ENCODE assay signal across 16 cellular contexts in genomic region chr11:76025068-76025467, GRCh38.
DNase-seq lines count a peak whose midpoint lies in the region; FAIRE-seq and TF ChIP-seq lines count a peak whose summit lies in the region.
"Had no signal": no experiment of that assay in that cellular context is flagged by ENCODE, and none has a peak within 500 bp of the region (broad histone marks: within the 10 kb centered on the region; RNA-seq: fewer than 3 reads in every experiment).

No MANE protein-coding gene starts in this region.

- CTCF ChIA-PET in AG04450 (lab: Charles Lee) (no interaction called here), HEK293T (lab: Yijun Ruan, JAX) (no interaction called here)
- CTCF ChIA-PET in activated CD4-positive, alpha-beta memory T cell treated with anti-CD3 and anti-CD28 coated beads, Interleukin-2, amount 10 ng/mL, durations not matched to agents 7 days and 5 days (lab: Charles Lee) = no interaction called here

- H3K9ac ChIP-seq in adipocyte (ENCODE audit: low read length) = no peak overlapping the region

- no peaks in the 10 kb centered on the region for H3K9me3 ChIP-seq in AG04450 (ENCODE audit: control insufficient read depth, insufficient read depth, low read length)
- no peaks in the 10 kb centered on the region for H3K9me3 ChIP-seq in adipocyte (ENCODE audit: control insufficient read depth, low read length)

- H3K36me3 ChIP-seq in adipocyte (ENCODE audit: control insufficient read depth, insufficient read depth, low read length, severe bottlenecking) = peaks cover 16% of the 10 kb centered on the region

- peaks cover 26% of the 10 kb centered on the region for H3K4me1 ChIP-seq in adipocyte (ENCODE audit: control insufficient read depth, insufficient read depth, low read length)

- TF ChIP-seq CTCF in AG04450 (IDR thresholded peaks at IDR 0.05; ENCODE audit: low read depth, low read length) = no peak

- TF ChIP-seq POLR2A in H54 (IDR thresholded peaks at IDR 0.05; ENCODE audit: low read depth, low read length) = no peak

- DNase-seq in AG04450 (ENCODE audit: low read depth, low spot score) (peak; percentile 85), H54 (ENCODE audit: insufficient read length, low spot score) (no peak), adipocyte (ENCODE audit: low read depth) (peak; percentile 77), kidney glomerular epithelial cell (lab: John Stamatoyannopoulos, UW) (peak; percentile 58), caudate nucleus (lab: John Stamatoyannopoulos, UW) (no peak), HEK293T (ENCODE audit: extremely low spot score) (no peak), HT-29 (ENCODE audit: low spot score) (no peak)
- no peak for DNase-seq in activated CD4-positive, alpha-beta memory T cell treated with anti-CD3 and anti-CD28 coated beads, Interleukin-2, amount 10 ng/mL, durations not matched to agents 7 days and 5 days
- DNase-seq: activated CD8-positive, alpha-beta memory T cell treated with anti-CD3 and anti-CD28 coated beads for 24 hours; CD4-positive, alpha-beta T cell; natural killer cell; NCI-H1436; stimulated activated naive CD8-positive, alpha-beta T cell treated with anti-CD3 and anti-CD28 coated beads, Interleukin-15, Interleukin-2, amounts not matched to agents 100 U/mL and 50 U/mL, for 24 hours; T-cell had no signal

- POLR2A ChIA-PET in AG04450 (lab: Yijun Ruan, JAX) (interaction anchor here (1.2 kb wide), 1 partner anchor 18 kb away, joined by 3 read pairs; no protein-coding TSS in a partner anchor), HEK293T (lab: Yijun Ruan, JAX) (no interaction called here)
- POLR2A ChIA-PET in activated CD4-positive, alpha-beta memory T cell treated with anti-CD3 and anti-CD28 coated beads, Interleukin-2, amount 10 ng/mL, durations not matched to agents 7 days and 5 days (lab: Charles Lee) = no interaction called here

- no peak overlapping the region for H3K27ac Mint-ChIP-seq in activated CD4-positive, alpha-beta memory T cell treated with anti-CD3 and anti-CD28 coated beads, Interleukin-2, amount 10 ng/mL, durations not matched to agents 7 days and 5 days
- H3K27ac Mint-ChIP-seq: activated naive CD8-positive, alpha-beta T cell; CD4-positive, alpha-beta T cell; natural killer cell; T-cell had no signal

- no peak overlapping the region for H3K4me3 Mint-ChIP-seq in activated CD4-positive, alpha-beta memory T cell treated with anti-CD3 and anti-CD28 coated beads, Interleukin-2, amount 10 ng/mL, durations not matched to agents 7 days and 5 days
- H3K4me3 Mint-ChIP-seq: activated naive CD8-positive, alpha-beta T cell; CD4-positive, alpha-beta T cell; natural killer cell; T-cell had no signal

- H3K36me3 Mint-ChIP-seq in activated CD4-positive, alpha-beta memory T cell treated with anti-CD3 and anti-CD28 coated beads, Interleukin-2, amount 10 ng/mL, durations not matched to agents 7 days and 5 days (ENCODE audit: low read depth) = peaks cover 29% of the 10 kb centered on the region
- H3K36me3 Mint-ChIP-seq: natural killer cell had no signal

- peak; percentile 84 for FAIRE-seq in H54 (lab: Jason Lieb, UNC)

- H3K4me1 Mint-ChIP-seq in activated CD4-positive, alpha-beta memory T cell treated with anti-CD3 and anti-CD28 coated beads, Interleukin-2, amount 10 ng/mL, durations not matched to agents 7 days and 5 days = peaks cover 17% of the 10 kb centered on the region

- H3K9me3 Mint-ChIP-seq in activated CD4-positive, alpha-beta memory T cell treated with anti-CD3 and anti-CD28 coated beads, Interleukin-2, amount 10 ng/mL, durations not matched to agents 7 days and 5 days = no peaks in the 10 kb centered on the region
- H3K9me3 Mint-ChIP-seq: CD4-positive, alpha-beta T cell; natural killer cell; T-cell had no signal

- H3K4me3 ChIP-seq in AG04450 (ENCODE audit: low read depth, low read length) (no peak overlapping the region), adipocyte (ENCODE audit: low read length) (no peak overlapping the region)

- H3K27me3 Mint-ChIP-seq in activated CD4-positive, alpha-beta memory T cell treated with anti-CD3 and anti-CD28 coated beads, Interleukin-2, amount 10 ng/mL, durations not matched to agents 7 days and 5 days = no peaks in the 10 kb centered on the region
- H3K27me3 Mint-ChIP-seq: activated naive CD8-positive, alpha-beta T cell; CD4-positive, alpha-beta T cell; T-cell had no signal

- no peaks in the 10 kb centered on the region for H3K27me3 ChIP-seq in AG04450 (ENCODE audit: control insufficient read depth, insufficient read depth, low read length)
- H3K27me3 ChIP-seq in adipocyte (replicated peaks; ENCODE audit: control insufficient read depth, insufficient read depth, low read length) = no peaks in the 10 kb centered on the region

- H3K27ac ChIP-seq in AG04450 (ENCODE audit: low read depth, low read length) = peak overlapping the region; percentile 43
- H3K27ac ChIP-seq in caudate nucleus (ENCODE audit: low read depth, low read length) = no peak overlapping the region
- H3K27ac ChIP-seq: HL-60 had no signal

TF ChIP-seq in HEK293T, 16 proteins besides CTCF, POLR2A, EP300 and RAD21:
- TF ChIP-seq TARDBP (IDR thresholded peaks at IDR 0.05) = no peak
- TF ChIP-seq HDGF (IDR thresholded peaks at IDR 0.05; ENCODE audit: borderline replicate concordance) = no peak
- TF ChIP-seq CTBP1 (IDR thresholded peaks at IDR 0.05; ENCODE audit: borderline replicate concordance) = no peak
- TF ChIP-seq SUZ12 (IDR thresholded peaks at IDR 0.05) = no peak
- no peak for TF ChIP-seq SP1 (IDR thresholded peaks at IDR 0.05)
- TF ChIP-seq ZNF384 (IDR thresholded peaks at IDR 0.05) = no peak

Comparison
In these comparisons a context has a peak if more than half of its experiments do, and no peak if none do; other contexts are left out.
1. DNase-seq: peak in AG04450 (single experiment), adipocyte (single experiment) and kidney glomerular epithelial cell (single experiment); none in H54 (single experiment), caudate nucleus (0 of 61), HEK293T (single experiment), activated CD4-positive, alpha-beta memory T cell treated with anti-CD3 and anti-CD28 coated beads, Interleukin-2, amount 10 ng/mL, durations not matched to agents 7 days and 5 days (single experiment) and HT-29 (single experiment).